In genomic region chr16:7246578-7246977, GRCh38 we compare ENCODE assay signal across 2 cellular contexts.
TF ChIP-seq lines count a peak whose summit lies in the region.

No MANE protein-coding gene starts in this region.

TF ChIP-seq in GM23338, 12 proteins besides CTCF, POLR2A, EP300 and RAD21:
- TF ChIP-seq REST (IDR thresholded peaks at IDR 0.05; ENCODE audit: unreplicated experiment), result peak; percentile 70
- no peak for TF ChIP-seq EZH2 (IDR thresholded peaks at IDR 0.05; ENCODE audit: low read depth, unreplicated experiment)

TF ChIP-seq in K562, 482 proteins besides CTCF, POLR2A, EP300 and RAD21 (continued from another document):
- TF ChIP-seq HES1 (IDR thresholded peaks at IDR 0.05; ENCODE audit: low read depth) (no peak), ZNF75A (CRISPR knock-in tag; IDR thresholded peaks at IDR 0.05) (no peak)
